ENCODE assay signal across 8 cellular contexts in the genomic region with DNA sequence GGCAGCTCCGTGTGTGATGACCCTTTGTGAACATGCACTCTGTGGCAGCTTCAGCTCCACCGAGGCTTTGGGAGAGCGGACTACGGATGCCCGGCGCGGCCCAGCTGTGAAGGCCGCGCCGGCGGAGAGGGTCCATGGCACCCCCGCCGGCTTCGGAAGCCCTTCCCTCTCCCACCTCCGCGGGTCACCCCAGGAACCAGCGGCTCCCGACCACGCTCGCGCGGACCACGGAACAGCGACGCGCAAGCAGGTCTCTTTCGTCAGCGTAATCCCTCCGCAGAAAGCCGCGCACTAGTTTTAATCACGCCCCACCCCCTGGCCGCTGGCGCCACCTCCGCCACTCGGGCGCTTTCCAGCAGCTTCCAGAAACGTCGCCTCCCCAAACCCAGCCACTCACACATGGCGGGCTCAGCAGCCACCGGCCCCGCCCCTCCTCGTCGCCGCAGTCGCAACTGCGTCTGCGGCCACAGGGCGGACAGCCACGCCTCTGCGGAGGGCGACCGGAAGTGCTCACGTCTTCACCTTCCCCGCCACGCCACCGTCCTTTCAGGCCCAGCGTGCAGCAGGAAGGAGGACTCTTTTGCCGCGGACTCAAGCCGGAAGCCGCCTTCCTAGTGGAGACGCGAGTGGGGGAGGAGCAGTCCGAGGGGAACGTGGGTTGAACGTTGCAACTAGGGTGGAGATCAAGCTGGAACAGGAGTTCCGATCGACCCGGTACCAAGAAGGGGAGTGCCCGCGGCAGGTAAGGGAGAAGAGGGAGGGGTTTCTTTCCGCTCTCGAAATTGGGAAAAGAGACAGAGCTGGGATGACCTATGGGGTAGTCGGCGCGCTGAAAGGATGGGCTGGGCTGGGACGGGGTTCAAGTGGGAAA. TPM values are rescaled to one million over a fixed set of nuclear protein-coding genes. Genes with fewer than 3 reads are reported as not detected.
DNase-seq lines count a peak whose midpoint lies in the region; ATAC-seq and TF ChIP-seq lines count a peak whose summit lies in the region.

USPL1 (plus strand) TSS at position 606 of the 871 bp plus-strand sequence. CDS start 3,221 bp downstream, outside the sequence.

- intact Hi-C loops in left cardiac atrium (cut with DNase I), result loop anchor here in 1 of 2 donors (2.0 kb wide), 1 partner anchor 153 kb away; the partner anchor contains the start of gene HMGB1
- intact Hi-C loops in posterior vena cava (cut with DNase I), result loop anchor here in 1 of 2 donors (2.0 to 10.0 kb wide), 2 partner anchors 153 to 247 kb away; partner anchors contain the start of gene HMGB1

- peak within 1 kb of the TSS; percentile 86 for H3K4me3 ChIP-seq in GM12875 (ENCODE audit: low read depth, low read length)

- TF ChIP-seq CTCF in GM12875 (IDR thresholded peaks at IDR 0.05; ENCODE audit: borderline replicate concordance, insufficient read depth, low read depth, low read length), result no peak; the same call in 1 of the 2 replicates

- peak; percentile 87 for DNase-seq in NCI-H1436 (lab: John Stamatoyannopoulos, UW)
- DNase-seq in T follicular helper cell (ENCODE audit: low read depth), result peak; percentile 97
- peak; percentile 99 for DNase-seq in amniotic epithelial cell (ENCODE audit: low read depth)
- DNase-seq in left cardiac atrium, result peak; percentile 98
- peak; percentile 99 for DNase-seq in posterior vena cava (ENCODE audit: low spot score)
- DNase-seq in ureter (ENCODE audit: low spot score), result peak; percentile 99

- ATAC-seq in HG02798 (IDR thresholded peaks at IDR 0.05; ENCODE audit: poor library complexity, unreplicated experiment) (peak; percentile 95), left cardiac atrium (peak; percentile 95 to 97)

RNA-seq across cellular contexts. Expression of gene USPL1, which starts in this region (rescaled TPM):
- 10 to 100 TPM in 1 of 2 donors, 1 to 10 TPM in 1; 8.5 to 12.7 TPM for total RNA-seq in left cardiac atrium
- 10 to 100 TPM; 13.8 to 14.2 TPM for total RNA-seq in posterior vena cava
- 24.4 TPM for total RNA-seq in ureter

Comparison
In these comparisons a context has a peak if more than half of its experiments do, and no peak if none do; other contexts are left out.
1. Peak in every context shown above with its lines: DNase-seq, ATAC-seq and H3K4me3 ChIP-seq.